1 cellular context compared by ENCODE assay signal in genomic region chr20:44642203-44643153, GRCh38.
TF ChIP-seq lines count a peak whose summit lies in the region.

No MANE protein-coding gene starts in this region.

TF ChIP-seq in GM12878, 131 proteins besides CTCF, POLR2A, EP300 and RAD21 (continued from another document and continues in another):
- no peak for TF ChIP-seq E4F1 (IDR thresholded peaks at IDR 0.05; ENCODE audit: borderline replicate concordance, partially characterized antibody)
- TF ChIP-seq BCL3 (IDR thresholded peaks at IDR 0.05; ENCODE audit: borderline replicate concordance, insufficient read depth, low read depth, low read length, poor library complexity, severe bottlenecking) = no peak
- peak; percentile 57; the same call in 1 of the 2 replicates for TF ChIP-seq MAX (IDR thresholded peaks at IDR 0.05; ENCODE audit: low read depth, low read length)
- peak; percentile 28; the same call in 1 of the 2 replicates for TF ChIP-seq SMC3 (IDR thresholded peaks at IDR 0.05; ENCODE audit: borderline replicate concordance, low read length)
- TF ChIP-seq LARP7 (IDR thresholded peaks at IDR 0.05) = no peak
- TF ChIP-seq RB1 (IDR thresholded peaks at IDR 0.05; ENCODE audit: borderline replicate concordance) = 0 out of 2 replicates have a peak, but pooled peaks have one; percentile 18
- no peak for TF ChIP-seq YBX1 (IDR thresholded peaks at IDR 0.05)
- peak; percentile 73; the same call in 1 of the 2 replicates for TF ChIP-seq NR2F1 (conservative IDR thresholded peaks at IDR 0.05)
- TF ChIP-seq MEF2B (IDR thresholded peaks at IDR 0.05; ENCODE audit: partially characterized antibody, poor library complexity, severe bottlenecking) = peak; percentile 36
- no peak for TF ChIP-seq ZSCAN29 (IDR thresholded peaks at IDR 0.05)
- TF ChIP-seq BRCA1 (IDR thresholded peaks at IDR 0.05; ENCODE audit: low read depth, low read length) = no peak
- no peak for TF ChIP-seq CREB1 (IDR thresholded peaks at IDR 0.05; ENCODE audit: low read depth)
- TF ChIP-seq BHLHE40 (IDR thresholded peaks at IDR 0.05; ENCODE audit: borderline replicate concordance in 1 of 2, low read depth in 2 of 2, low read length in 1 of 2) = peak; percentile 14 to 47; a peak in 1 of 4 replicates
- peak; percentile 79 for TF ChIP-seq IKZF1 (conservative IDR thresholded peaks at IDR 0.05)
- TF ChIP-seq SP1 (IDR thresholded peaks at IDR 0.05; ENCODE audit: low read depth, low read length) = peak; percentile 30
- TF ChIP-seq TCF7 (IDR thresholded peaks at IDR 0.05; ENCODE audit: borderline replicate concordance) = no peak
- TF ChIP-seq RBBP5 (conservative IDR thresholded peaks at IDR 0.05) = no peak
- TF ChIP-seq PAX5 (IDR thresholded peaks at IDR 0.05; ENCODE audit: borderline replicate concordance, low read depth, low read length) = no peak
- no peak for TF ChIP-seq RAD51 (IDR thresholded peaks at IDR 0.05)
- TF ChIP-seq CBFB (IDR thresholded peaks at IDR 0.05; ENCODE audit: low read depth) = peak; percentile 63
- TF ChIP-seq NFXL1 (IDR thresholded peaks at IDR 0.05; ENCODE audit: borderline replicate concordance) = no peak
- TF ChIP-seq HDGF (IDR thresholded peaks at IDR 0.05) = peak; percentile 93
- TF ChIP-seq CUX1 (IDR thresholded peaks at IDR 0.05; ENCODE audit: insufficient replicate concordance, low read depth, low read length) = no peak
- TF ChIP-seq GATAD2B (conservative IDR thresholded peaks at IDR 0.05; ENCODE audit: low read depth) = peak; percentile 61; the same call in 1 of the 2 replicates
- no peak for TF ChIP-seq NFIC (IDR thresholded peaks at IDR 0.05; ENCODE audit: low read depth, low read length)
- TF ChIP-seq SUPT20H (IDR thresholded peaks at IDR 0.05; ENCODE audit: borderline replicate concordance, control insufficient read depth, low read depth, low read length) = no peak
- TF ChIP-seq SMAD5 (IDR thresholded peaks at IDR 0.05; ENCODE audit: low read depth) = no peak
- no peak for TF ChIP-seq E2F4 (IDR thresholded peaks at IDR 0.05; ENCODE audit: low read depth, low read length)
- no peak for TF ChIP-seq RCOR1 (conservative IDR thresholded peaks at IDR 0.05; ENCODE audit: low read depth, low read length)
- TF ChIP-seq BCLAF1 (IDR thresholded peaks at IDR 0.05) = no peak
- TF ChIP-seq ZBTB4 (CRISPR knock-in tag; IDR thresholded peaks at IDR 0.05) = no peak
- no peak for TF ChIP-seq REST (IDR thresholded peaks at IDR 0.05; ENCODE audit: low read depth, low read length)
- TF ChIP-seq ZNF207 (IDR thresholded peaks at IDR 0.05; ENCODE audit: borderline replicate concordance) = no peak
- peak; percentile 40; the same call in 1 of the 2 replicates for TF ChIP-seq TCF12 (IDR thresholded peaks at IDR 0.05; ENCODE audit: low read depth, low read length)
